Comparison of ENCODE assay signal across 24 cellular contexts in the genomic region with DNA sequence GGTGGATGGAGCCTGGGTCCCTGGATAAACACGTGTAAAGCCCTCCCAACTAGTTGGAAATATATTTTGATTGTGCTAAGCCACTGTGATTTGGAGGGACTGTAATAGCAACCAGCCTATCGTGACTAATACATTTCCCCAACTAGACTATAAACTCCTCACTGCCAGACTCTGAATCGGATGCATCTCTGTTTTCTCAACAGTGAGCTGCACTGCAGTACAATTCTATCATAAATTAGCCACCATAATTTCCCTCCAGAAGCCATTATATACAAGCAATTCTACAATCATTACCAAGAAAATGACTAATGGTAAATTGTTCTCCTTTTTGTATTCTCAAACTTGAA.
A peak's percentile ranks its signal among the peaks of the same experiment; 100 is the strongest.
DNase-seq lines count a peak whose midpoint lies in the region.
"Had no signal": no experiment of that assay in that cellular context is flagged by ENCODE, and none has a peak within 500 bp of the region (broad histone marks: within the 10 kb centered on the region; RNA-seq: fewer than 3 reads in every experiment).

No MANE protein-coding gene starts in this region.

- peak overlapping the region; percentile 4 for H3K27ac ChIP-seq in cingulate gyrus (ENCODE audit: low read depth, low read length)
- H3K27ac ChIP-seq: ascending aorta, left ventricle myocardium inferior, right lobe of liver, SK-N-MC, tibial artery, WERI-Rb-1 had no signal

- DNase-seq in HCEC 1CT, result peak; percentile 55
- peak; percentile 45 for DNase-seq in iris pigment epithelial cell (ENCODE audit: low read depth)
- DNase-seq in NCI-H345 treated with DMSO at 0.1 percent for 48 hours (lab: John Stamatoyannopoulos, UW; ENCODE audit: unreplicated experiment), result no peak
- no peak for DNase-seq in NOMO-1 (lab: John Stamatoyannopoulos, UW; ENCODE audit: unreplicated experiment in 2 of 2)
- no peak for DNase-seq in NCI-H446 treated with DMSO at 0.1 percent for 48 hours (lab: John Stamatoyannopoulos, UW)
- no peak for DNase-seq in T-helper 2 cell
- DNase-seq: activated CD8-positive, alpha-beta memory T cell treated with anti-CD3 and anti-CD28 coated beads, Interleukin-2, amount 50 U/mL, for 4 hours; CD4-positive, CD25-positive, alpha-beta regulatory T cell; DMS 273 treated with DMSO at 0.1 percent for 48 hours; foreskin melanocyte; immature natural killer cell; left ventricle myocardium inferior; MV-4-11; NCI-H146; NCI-H2171 treated with DMSO at 0.1 percent for 48 hours; NCI-H748 treated with DMSO at 0.1 percent for 48 hours; right lobe of liver; stimulated activated CD4-positive, alpha-beta T cell treated with anti-CD3 and anti-CD28 coated beads, Interleukin-15, amount 100 ng/mL, for 24 hours; stimulated activated naive CD8-positive, alpha-beta T cell treated with anti-CD3 and anti-CD28 coated beads, Interleukin-15, Interleukin-2, amounts not matched to agents 100 U/mL and 50 U/mL, for 24 hours; tibial artery; WERI-Rb-1 had no signal

Comparison
In these comparisons a context has a peak if more than half of its experiments do, and no peak if none do; other contexts are left out.
1. DNase-seq: peak in HCEC 1CT (single experiment) and iris pigment epithelial cell (single experiment); none in NCI-H345 treated with DMSO at 0.1 percent for 48 hours (single experiment), NOMO-1 (0 of 2), NCI-H446 treated with DMSO at 0.1 percent for 48 hours (single experiment) and T-helper 2 cell (0 of 5).